Comparison of ENCODE assay signal across 18 cellular contexts in genomic region chr5:145978171-145978570, GRCh38. TPM values are rescaled to one million over a fixed set of nuclear protein-coding genes. Genes with fewer than 3 reads are reported as not detected.
"Had no signal": no experiment of that assay in that cellular context is flagged by ENCODE, and none has a peak within 500 bp of the region (broad histone marks: within the 10 kb centered on the region; RNA-seq: fewer than 3 reads in every experiment).

No MANE protein-coding gene starts in this region.

- H3K9me3 ChIP-seq: upper lobe of left lung had no signal

- ATAC-seq: activated naive CD4-positive, alpha-beta T cell treated with anti-CD3 and anti-CD28 coated beads, Interleukin-2, amount 50 U/mL, for 72 hours; stimulated activated effector memory CD8-positive, alpha-beta T cell treated with anti-CD3 and anti-CD28 coated beads, Interleukin-12 subunit alpha, Interleukin-12 subunit beta, amount 100 ng/mL, for 72 hours had no signal

- H3K4me3 Mint-ChIP-seq: brain; neural progenitor cell; stimulated activated effector memory CD8-positive, alpha-beta T cell treated with anti-CD3 and anti-CD28 coated beads, Interleukin-12 subunit alpha, Interleukin-12 subunit beta, amount 100 ng/mL, for 72 hours had no signal

- H3K27me3 Mint-ChIP-seq: brain had no signal

- H3K4me3 ChIP-seq: esophagus muscularis mucosa, neural progenitor cell, smooth muscle cell, upper lobe of left lung had no signal

- H3K36me3 Mint-ChIP-seq: activated naive CD4-positive, alpha-beta T cell treated with anti-CD3 and anti-CD28 coated beads, Interleukin-2, amount 50 U/mL, for 72 hours; brain; neural progenitor cell; stimulated activated effector memory CD8-positive, alpha-beta T cell treated with anti-CD3 and anti-CD28 coated beads, Interleukin-12 subunit alpha, Interleukin-12 subunit beta, amount 100 ng/mL, for 72 hours had no signal

- H3K27me3 ChIP-seq: esophagus muscularis mucosa, neural progenitor cell, upper lobe of left lung had no signal

- H3K4me1 ChIP-seq: parathyroid adenoma had no signal

- H2AFZ ChIP-seq: neural progenitor cell, parathyroid adenoma had no signal

- H3K36me3 ChIP-seq: esophagus muscularis mucosa, neural progenitor cell, upper lobe of left lung, WERI-Rb-1 had no signal

- H3K79me2 ChIP-seq: parathyroid adenoma had no signal

- H3K4me2 ChIP-seq: neural progenitor cell, smooth muscle cell had no signal

- DNase-seq: activated CD4-positive, alpha-beta T cell treated with anti-CD3 and anti-CD28 coated beads for 4 hours; activated CD8-positive, alpha-beta memory T cell treated with anti-CD3 and anti-CD28 coated beads for 24 hours; activated T-cell treated with anti-CD3 and anti-CD28 coated beads for 4 hours; amniotic stem cell; glutamatergic neuron; left cardiac atrium; T1000; upper lobe of left lung; WERI-Rb-1 had no signal

- H3K4me1 Mint-ChIP-seq: stimulated activated effector memory CD8-positive, alpha-beta T cell treated with anti-CD3 and anti-CD28 coated beads, Interleukin-12 subunit alpha, Interleukin-12 subunit beta, amount 100 ng/mL, for 72 hours had no signal

- H3K9ac ChIP-seq: neural progenitor cell, parathyroid adenoma had no signal

- H3K27ac Mint-ChIP-seq: activated naive CD4-positive, alpha-beta T cell treated with anti-CD3 and anti-CD28 coated beads, Interleukin-2, amount 50 U/mL, for 72 hours; activated T-helper 2 cell treated with anti-CD3 and anti-CD28 coated beads, Interferon-gamma antibody, Interleukin-2, Interleukin-4, amounts not matched to agents 10 μg/mL and 5 μg/mL and 100 μg/mL, durations not matched to agents 14 hours and 24 hours and 36 hours; neural progenitor cell; stimulated activated effector memory CD8-positive, alpha-beta T cell treated with anti-CD3 and anti-CD28 coated beads, Interleukin-12 subunit alpha, Interleukin-12 subunit beta, amount 100 ng/mL, for 72 hours had no signal

- H3K27ac ChIP-seq: esophagus muscularis mucosa, neural progenitor cell, parathyroid adenoma, upper lobe of left lung, WERI-Rb-1 had no signal

- H3K9me3 Mint-ChIP-seq: activated T-helper 2 cell treated with anti-CD3 and anti-CD28 coated beads, Interferon-gamma antibody, Interleukin-2, Interleukin-4, amounts not matched to agents 10 μg/mL and 5 μg/mL and 100 μg/mL, durations not matched to agents 14 hours and 24 hours and 36 hours; neural progenitor cell; stimulated activated effector memory CD8-positive, alpha-beta T cell treated with anti-CD3 and anti-CD28 coated beads, Interleukin-12 subunit alpha, Interleukin-12 subunit beta, amount 100 ng/mL, for 72 hours had no signal

RNA-seq across cellular contexts. Expression of gene SH3RF2, which starts 41.8 kb away (rescaled TPM):
- total RNA-seq: activated naive CD4-positive, alpha-beta T cell treated with anti-CD3 and anti-CD28 coated beads, Interleukin-2, amount 50 U/mL, for 72 hours; dermis microvascular lymphatic vessel endothelial cell had no signal
